ENCODE assay signal across 8 cellular contexts in the genomic region with DNA sequence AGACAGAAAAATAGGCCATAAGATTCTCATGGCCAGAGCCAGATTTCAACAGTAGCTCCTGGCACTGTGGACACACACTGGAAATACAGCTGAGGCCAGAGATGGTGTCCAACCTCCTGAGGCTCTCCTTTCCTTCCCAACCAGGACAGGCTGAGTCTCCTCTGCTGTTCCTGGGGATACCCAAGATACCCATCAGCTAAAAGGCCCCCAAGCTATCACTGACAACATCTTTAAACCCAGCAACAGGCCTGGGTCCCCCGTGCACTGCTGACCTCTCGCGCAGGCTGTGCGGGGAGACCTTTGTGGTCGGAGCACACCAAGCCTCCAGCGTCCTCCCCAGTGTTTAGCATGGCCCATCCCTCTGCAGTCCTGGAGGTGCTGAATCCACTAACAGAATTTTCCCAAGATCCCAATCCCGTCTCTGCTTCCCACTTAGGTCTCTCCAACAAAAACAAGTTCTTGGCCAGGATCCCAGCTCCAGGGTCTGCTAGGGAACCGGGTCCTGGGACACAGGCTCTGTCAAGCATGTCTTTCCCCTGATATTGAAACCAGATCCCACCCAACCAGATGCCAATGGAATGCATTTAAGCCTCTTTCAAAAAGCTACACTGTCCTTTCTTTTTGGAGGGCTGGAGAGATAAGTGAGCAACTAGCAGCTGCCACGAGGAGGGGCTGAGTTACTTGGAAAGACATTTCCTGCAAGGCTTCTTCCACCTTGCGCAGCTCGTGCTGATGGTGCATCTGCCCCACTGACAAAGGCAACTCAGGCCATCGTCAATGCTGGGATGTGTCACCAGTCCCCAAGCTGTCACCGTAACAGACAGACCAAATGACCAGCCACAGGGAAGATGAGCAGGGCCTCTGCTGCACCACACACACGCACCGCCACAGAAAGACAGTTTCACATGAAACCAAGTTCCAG.
A peak's percentile ranks its signal among the peaks of the same experiment; 100 is the strongest.
DNase-seq lines count a peak whose midpoint lies in the region; ATAC-seq and TF ChIP-seq lines count a peak whose summit lies in the region.

No MANE protein-coding gene starts in this region.

- TF ChIP-seq CTCF in OCI-LY3 (IDR thresholded peaks at IDR 0.05; ENCODE audit: low read depth, low read length) (peak; percentile 22; the same call in 1 of the 2 replicates), CD14-positive monocyte (IDR thresholded peaks at IDR 0.05) (no peak), esophagus squamous epithelium (IDR thresholded peaks at IDR 0.05) (no peak)

- peak overlapping the region; percentile 74 for H3K9ac ChIP-seq in OCI-LY3 (ENCODE audit: low read length)

- no peaks in the 10 kb centered on the region for H3K36me3 Mint-ChIP-seq in CD14-positive monocyte

- ATAC-seq in GM21423 (IDR thresholded peaks at IDR 0.05; ENCODE audit: unreplicated experiment) = peak; percentile 4

- intact Hi-C loops in CD14-positive monocyte (cut with micrococcal nuclease) = no loop called here
- intact Hi-C loops in esophagus squamous epithelium (cut with DNase I) = no loop called here

- H3K4me1 Mint-ChIP-seq in CD14-positive monocyte = no peaks in the 10 kb centered on the region

- H3K27me3 ChIP-seq in OCI-LY3 (ENCODE audit: low read depth, low read length) (no peaks in the 10 kb centered on the region), esophagus squamous epithelium (no peaks in the 10 kb centered on the region)

- H3K9me3 ChIP-seq in OCI-LY3 (ENCODE audit: insufficient read depth, low read length) (no peaks in the 10 kb centered on the region), esophagus squamous epithelium (no peaks in the 10 kb centered on the region)

- H3K36me3 ChIP-seq in OCI-LY3 (replicated peaks; ENCODE audit: low read depth, low read length) (peaks cover 39% of the 10 kb centered on the region), esophagus squamous epithelium (no peaks in the 10 kb centered on the region)

- peaks cover 48% of the 10 kb centered on the region for H4K20me1 ChIP-seq in OCI-LY3 (ENCODE audit: insufficient read depth, low read length)

- no peak overlapping the region for H3K4me3 Mint-ChIP-seq in CD14-positive monocyte

- H3K27me3 Mint-ChIP-seq in CD14-positive monocyte (ENCODE audit: low read depth in 3 of 3) = peaks cover 0 to 4% (median 3%) of the 10 kb centered on the region in 3 donors

- peaks cover 0 to 1% (median 0%) of the 10 kb centered on the region in 7 donors for H3K9me3 Mint-ChIP-seq in CD14-positive monocyte

- peak; percentile 63 for DNase-seq in DMS 273 (lab: John Stamatoyannopoulos, UW; ENCODE audit: unreplicated experiment)
- peak; percentile 90 for DNase-seq in islet precursor cell
- no peak for DNase-seq in CD14-positive monocyte (ENCODE audit: low spot score)
- no peak for DNase-seq in esophagus squamous epithelium (lab: John Stamatoyannopoulos, UW)
- DNase-seq in SKM-1 treated with dmso at 0.1 percent for 144 hours (lab: John Stamatoyannopoulos, UW; ENCODE audit: unreplicated experiment) = no peak
- DNase-seq in caudate nucleus (lab: John Stamatoyannopoulos, UW) = no peak

- no peak overlapping the region for H2AFZ ChIP-seq in OCI-LY3 (ENCODE audit: low read depth, low read length)

- H3K79me2 ChIP-seq in OCI-LY3 (ENCODE audit: low read length) = peaks cover 96% of the 10 kb centered on the region

- H3K27ac ChIP-seq in OCI-LY3 (ENCODE audit: low read length) (peak overlapping the region; percentile 99), esophagus squamous epithelium (peak overlapping the region in 2 of 4 donors; percentile 47 to 61), caudate nucleus (ENCODE audit: low read depth, low read length) (no peak overlapping the region)

- H3K4me1 ChIP-seq in OCI-LY3 (ENCODE audit: low read length) = peaks cover 81% of the 10 kb centered on the region
- peaks cover 0 to 37% (median 9%) of the 10 kb centered on the region in 3 donors for H3K4me1 ChIP-seq in esophagus squamous epithelium

- peak overlapping the region; percentile 92 for H3K4me2 ChIP-seq in OCI-LY3 (ENCODE audit: low read length)

- no peak for TF ChIP-seq POLR2A in esophagus squamous epithelium (IDR thresholded peaks at IDR 0.05)

- 83 to 84% methylated on average over 7 to 13 of the region's 15 CpGs for WGBS in esophagus squamous epithelium, 2 donors

- H3K27ac Mint-ChIP-seq in CD14-positive monocyte = no peak overlapping the region

- H3K4me3 ChIP-seq in OCI-LY3 (ENCODE audit: low read length) (peak overlapping the region; percentile 65), esophagus squamous epithelium (no peak overlapping the region)

Comparison
In these comparisons a context has a peak if more than half of its experiments do, and no peak if none do; other contexts are left out.
1. DNase-seq: peak in DMS 273 (single experiment) and islet precursor cell (single experiment); none in CD14-positive monocyte (single experiment), esophagus squamous epithelium (single experiment), SKM-1 treated with dmso at 0.1 percent for 144 hours (single experiment) and caudate nucleus (0 of 61).